Comparison of ENCODE assay signal across 24 cellular contexts in the genomic region with DNA sequence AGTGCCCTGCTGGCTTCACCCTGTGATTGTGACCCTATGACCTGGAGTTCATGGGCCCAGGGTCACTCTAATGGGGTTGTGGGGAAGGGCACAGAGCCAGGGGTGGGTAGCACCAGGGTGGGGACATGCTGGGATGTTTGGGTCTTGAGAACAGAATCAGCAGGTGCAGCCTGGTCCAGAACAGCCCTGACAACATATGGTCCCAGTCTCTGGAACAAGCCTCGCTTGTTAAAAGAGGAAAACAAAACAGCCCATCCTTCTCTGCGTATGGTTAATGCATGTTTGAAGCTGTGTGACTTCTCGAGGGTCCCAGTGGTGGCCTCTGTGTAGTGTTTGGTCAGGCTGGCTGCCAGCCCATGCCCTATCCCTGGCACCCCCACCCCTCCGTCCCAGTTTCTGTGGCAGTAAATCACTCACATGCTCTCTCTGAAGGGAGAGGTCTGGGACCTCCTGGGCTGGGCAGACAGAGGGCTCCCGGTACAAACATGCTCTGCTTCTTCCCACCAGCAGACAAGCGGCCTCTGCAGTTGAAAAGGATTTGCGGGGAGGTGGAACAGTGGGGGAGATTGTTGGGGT.
DNase-seq lines count a peak whose midpoint lies in the region; ATAC-seq and TF ChIP-seq lines count a peak whose summit lies in the region.
"Had no signal": no experiment of that assay in that cellular context is flagged by ENCODE, and none has a peak within 500 bp of the region (broad histone marks: within the 10 kb centered on the region; RNA-seq: fewer than 3 reads in every experiment).

No MANE protein-coding gene starts in this region.

- H3K27ac Mint-ChIP-seq in endodermal cell, result peak overlapping the region; percentile 27
- H3K27ac Mint-ChIP-seq in activated naive CD4-positive, alpha-beta T cell treated with anti-CD3 and anti-CD28 coated beads, Interleukin-2, amount 10 ng/mL, durations not matched to agents 7 days and 5 days, result no peak overlapping the region
- H3K27ac Mint-ChIP-seq: CD8-positive, alpha-beta memory T cell; HFFc6 had no signal

- H4K8ac ChIP-seq in neuronal stem cell (ENCODE audit: low read depth, low read length), result no peak overlapping the region

- H2AK5ac ChIP-seq in neuronal stem cell (ENCODE audit: low read depth, low read length), result no peak overlapping the region

- H3K79me1 ChIP-seq in neuronal stem cell (ENCODE audit: low read depth, low read length), result no peaks in the 10 kb centered on the region

- CTCF ChIA-PET in HEK293 (lab: Yijun Ruan, JAX) (interaction anchor here (0.6 to 1.5 kb wide), 6 partner anchors 13 to 756 kb away, joined by 3 to 6 read pairs (median 4); no protein-coding TSS in a partner anchor), PC-3 (lab: Charles Lee) (no interaction called here)
- CTCF ChIA-PET in activated naive CD4-positive, alpha-beta T cell treated with anti-CD3 and anti-CD28 coated beads, Interleukin-2, amount 10 ng/mL, durations not matched to agents 7 days and 5 days (lab: Charles Lee), result interaction anchor here (1.0 kb wide), 1 partner anchor 80 kb away, joined by 3 read pairs; no protein-coding TSS in a partner anchor

- peaks cover 15% of the 10 kb centered on the region for H3K9me3 Mint-ChIP-seq in endodermal cell
- H3K9me3 Mint-ChIP-seq in activated naive CD4-positive, alpha-beta T cell treated with anti-CD3 and anti-CD28 coated beads, Interleukin-2, amount 10 ng/mL, durations not matched to agents 7 days and 5 days, result no peaks in the 10 kb centered on the region
- H3K9me3 Mint-ChIP-seq: HFFc6 had no signal

- no peaks in the 10 kb centered on the region for H3K9me2 ChIP-seq in PC-3 (replicated peaks; ENCODE audit: low read length)

- H4K20me1 ChIP-seq in PC-3 (ENCODE audit: low read length), result no peaks in the 10 kb centered on the region

- no peak overlapping the region for H4K91ac ChIP-seq in neuronal stem cell (ENCODE audit: low read depth, low read length, poor library complexity)

- DNase-seq in G401 (ENCODE audit: low spot score), result peak; percentile 80
- DNase-seq in endodermal cell, result no peak
- no peak for DNase-seq in neuronal stem cell (ENCODE audit: low spot score)
- no peak for DNase-seq in PC-3
- no peak for DNase-seq in activated naive CD4-positive, alpha-beta T cell treated with anti-CD3 and anti-CD28 coated beads, Interleukin-2, amount 10 ng/mL, durations not matched to agents 7 days and 5 days
- DNase-seq: CD8-positive, alpha-beta memory T cell; GDM1; H7; HFFc6; KBM-7; MM.1S; NCI-H1417; NCI-H1694; NCI-H2029 treated with DMSO at 0.1 percent for 48 hours; NCI-H2171; NCI-H226; NCI-H510A; NCI-H69; Peyer's patch; SHP77 treated with DMSO at 0.1 percent for 48 hours had no signal

- H3K4me1 Mint-ChIP-seq in endodermal cell, result peaks cover 13% of the 10 kb centered on the region
- H3K4me1 Mint-ChIP-seq in activated naive CD4-positive, alpha-beta T cell treated with anti-CD3 and anti-CD28 coated beads, Interleukin-2, amount 10 ng/mL, durations not matched to agents 7 days and 5 days, result no peaks in the 10 kb centered on the region
- H3K4me1 Mint-ChIP-seq: CD8-positive, alpha-beta memory T cell had no signal

- H3K4me2 ChIP-seq in neuronal stem cell (ENCODE audit: insufficient read depth, low read length, poor library complexity, severe bottlenecking) (no peak overlapping the region), PC-3 (ENCODE audit: low read length) (no peak overlapping the region)
- H3K4me2 ChIP-seq: A549 had no signal

- H2BK120ac ChIP-seq in neuronal stem cell (ENCODE audit: low read depth, low read length), result no peak overlapping the region

- 83 to 89% methylated on average over 3 to 7 of the region's 7 CpGs for WGBS in endodermal cell (ENCODE audit: insufficient coverage in 1 of 2, insufficient read length in 1 of 2), 2 experiments
- no CpG with 5 or more reads among the region's 7 CpGs for WGBS in neuronal stem cell (ENCODE audit: extremely low coverage in 2 of 2, insufficient read length in 2 of 2, insufficient replicate concordance in 1 of 2), 2 donors

- no peak overlapping the region for H3K9ac ChIP-seq in endodermal cell (ENCODE audit: extremely low read depth, low read length, poor library complexity, severe bottlenecking)
- no peak overlapping the region for H3K9ac ChIP-seq in neuronal stem cell (ENCODE audit: low read depth, low read length, poor library complexity)
- H3K9ac ChIP-seq in PC-3 (ENCODE audit: low read length), result no peak overlapping the region

- no peak for ATAC-seq in GM19035 (IDR thresholded peaks at IDR 0.05; ENCODE audit: unreplicated experiment)
- no peak for ATAC-seq in PC-3
- ATAC-seq: A549, GM12878 had no signal

- no peak overlapping the region for H3K4me3 ChIP-seq in HEK293 (ENCODE audit: low read depth, low read length)
- H3K4me3 ChIP-seq in endodermal cell (ENCODE audit: low read length), result no peak overlapping the region
- H3K4me3 ChIP-seq in neuronal stem cell (ENCODE audit: low read length in 2 of 2), result no peak overlapping the region
- no peak overlapping the region for H3K4me3 ChIP-seq in PC-3 (ENCODE audit: low read length)
- H3K4me3 ChIP-seq: A549, GM12878, Peyer's patch had no signal

- TF ChIP-seq CTCF in HEK293 (tag by site-specific recombination; IDR thresholded peaks at IDR 0.05) (no peak), endodermal cell (conservative IDR thresholded peaks at IDR 0.05) (no peak), PC-3 (conservative IDR thresholded peaks at IDR 0.05; ENCODE audit: low read depth, low read length) (no peak)

- H2BK5ac ChIP-seq in neuronal stem cell (ENCODE audit: low read length), result no peak overlapping the region

- POLR2A ChIA-PET in HEK293 (lab: Yijun Ruan, JAX) (no interaction called here), PC-3 (lab: Charles Lee; ENCODE audit: unreplicated experiment) (no interaction called here)

- H3K27me3 Mint-ChIP-seq in endodermal cell (ENCODE audit: insufficient read depth), result peaks cover 34% of the 10 kb centered on the region
- peaks cover 53% of the 10 kb centered on the region for H3K27me3 Mint-ChIP-seq in activated naive CD4-positive, alpha-beta T cell treated with anti-CD3 and anti-CD28 coated beads, Interleukin-2, amount 10 ng/mL, durations not matched to agents 7 days and 5 days

- H2BK15ac ChIP-seq in neuronal stem cell (ENCODE audit: low read length), result no peak overlapping the region

- H3K27me3 ChIP-seq in endodermal cell (ENCODE audit: control insufficient read depth, insufficient read depth, low read length, poor library complexity, severe bottlenecking), result peaks cover 11% of the 10 kb centered on the region
- peaks cover 0 to 6% (median 0%) of the 10 kb centered on the region in 3 experiments for H3K27me3 ChIP-seq in neuronal stem cell (ENCODE audit: control insufficient read depth in 3 of 3, insufficient read depth in 3 of 3, low read depth in 1 of 3, low read length in 3 of 3)
- peaks cover 5% of the 10 kb centered on the region; the same call in 1 of the 2 replicates for H3K27me3 ChIP-seq in PC-3 (ENCODE audit: low read length)
- H3K27me3 ChIP-seq: Peyer's patch had no signal

- no peaks in the 10 kb centered on the region for H3K79me2 ChIP-seq in PC-3 (ENCODE audit: low read length)

- no peak overlapping the region for H2AFZ ChIP-seq in neuronal stem cell (ENCODE audit: low read length)
- no peak overlapping the region for H2AFZ ChIP-seq in PC-3 (ENCODE audit: low read length)

- no TSS peak for BruUV-seq in PC-3 (replicated peaks; lab: Mats Ljungman, UMichigan)

- H3F3A ChIP-seq in PC-3 (ENCODE audit: low read length, unreplicated experiment), result peaks cover 4% of the 10 kb centered on the region

- H3K14ac ChIP-seq in neuronal stem cell (ENCODE audit: low read length), result peak overlapping the region; percentile 41

- H3K4me1 ChIP-seq in HEK293 (ENCODE audit: control insufficient read depth, insufficient read depth, low read length) (no peaks in the 10 kb centered on the region), endodermal cell (ENCODE audit: control insufficient read depth, insufficient read depth, low read length) (no peaks in the 10 kb centered on the region), neuronal stem cell (ENCODE audit: control insufficient read depth in 2 of 2, insufficient read depth in 1 of 2, low read depth in 1 of 2, low read length in 2 of 2) (peaks cover 0 to 2% of the 10 kb centered on the region in 2 donors), PC-3 (ENCODE audit: insufficient read depth, low read length) (peaks cover 2% of the 10 kb centered on the region; the same call in 1 of the 2 replicates)
- H3K4me1 ChIP-seq: A549, Peyer's patch had no signal

- H2BK12ac ChIP-seq in neuronal stem cell (ENCODE audit: low read length), result no peak overlapping the region

- intact Hi-C loops in PC-3 (cut with micrococcal nuclease), result no loop called here

- H3K36me3 ChIP-seq in HEK293 (ENCODE audit: control insufficient read depth in 2 of 2, insufficient read depth in 1 of 2, low read length in 2 of 2) (no peaks in the 10 kb centered on the region), endodermal cell (ENCODE audit: control insufficient read depth, insufficient read depth, low read length) (no peaks in the 10 kb centered on the region), neuronal stem cell (replicated peaks in 1 of 2; ENCODE audit: control insufficient read depth in 2 of 2, insufficient read depth in 2 of 2, low read length in 2 of 2) (no peaks in the 10 kb centered on the region), PC-3 (ENCODE audit: low read depth, low read length) (no peaks in the 10 kb centered on the region)
- H3K36me3 ChIP-seq: Peyer's patch had no signal

- no peak overlapping the region for H3K4ac ChIP-seq in neuronal stem cell (ENCODE audit: low read length)

- H3K36me3 Mint-ChIP-seq in endodermal cell (ENCODE audit: low read depth), result peaks cover 4% of the 10 kb centered on the region
- H3K36me3 Mint-ChIP-seq in activated naive CD4-positive, alpha-beta T cell treated with anti-CD3 and anti-CD28 coated beads, Interleukin-2, amount 10 ng/mL, durations not matched to agents 7 days and 5 days, result no peaks in the 10 kb centered on the region
- H3K36me3 Mint-ChIP-seq: CD8-positive, alpha-beta memory T cell had no signal

- in situ Hi-C loops in G401 (cut with HindIII; ENCODE audit: low sequenced_read_pairs), result no loop called here

- H3K18ac ChIP-seq in neuronal stem cell (ENCODE audit: low read length), result no peak overlapping the region

- H3K27ac ChIP-seq in HEK293 (ENCODE audit: extremely low read depth, low read depth, low read length), result no peak overlapping the region
- H3K27ac ChIP-seq in endodermal cell (ENCODE audit: low read depth, low read length), result no peak overlapping the region
- no peak overlapping the region for H3K27ac ChIP-seq in neuronal stem cell (replicated peaks; ENCODE audit: low read length)
- H3K27ac ChIP-seq in PC-3 (ENCODE audit: low read length), result no peak overlapping the region
- H3K27ac ChIP-seq: A549, Peyer's patch had no signal

- no peak overlapping the region for H3K23ac ChIP-seq in neuronal stem cell (ENCODE audit: low read depth, low read length, poor library complexity)

- H3K4me3 Mint-ChIP-seq in endodermal cell, result no peak overlapping the region
- no peak overlapping the region for H3K4me3 Mint-ChIP-seq in activated naive CD4-positive, alpha-beta T cell treated with anti-CD3 and anti-CD28 coated beads, Interleukin-2, amount 10 ng/mL, durations not matched to agents 7 days and 5 days
- H3K4me3 Mint-ChIP-seq: CD8-positive, alpha-beta memory T cell; HFFc6 had no signal

- H3K9me3 ChIP-seq in HEK293 (ENCODE audit: control insufficient read depth, insufficient read depth, low read depth, low read length) (no peaks in the 10 kb centered on the region), endodermal cell (ENCODE audit: control insufficient read depth, low read length) (peaks cover 3% of the 10 kb centered on the region), neuronal stem cell (replicated peaks in 1 of 2; ENCODE audit: control insufficient read depth in 2 of 2, insufficient read depth in 1 of 2, low read depth in 1 of 2, low read length in 2 of 2) (peaks cover 0 to 6% of the 10 kb centered on the region in 2 donors), PC-3 (ENCODE audit: low read length) (0 out of 2 replicates have a peak, but pooled peaks cover 6% of the 10 kb centered on the region)
- H3K9me3 ChIP-seq: Peyer's patch had no signal
